In the genomic region with DNA sequence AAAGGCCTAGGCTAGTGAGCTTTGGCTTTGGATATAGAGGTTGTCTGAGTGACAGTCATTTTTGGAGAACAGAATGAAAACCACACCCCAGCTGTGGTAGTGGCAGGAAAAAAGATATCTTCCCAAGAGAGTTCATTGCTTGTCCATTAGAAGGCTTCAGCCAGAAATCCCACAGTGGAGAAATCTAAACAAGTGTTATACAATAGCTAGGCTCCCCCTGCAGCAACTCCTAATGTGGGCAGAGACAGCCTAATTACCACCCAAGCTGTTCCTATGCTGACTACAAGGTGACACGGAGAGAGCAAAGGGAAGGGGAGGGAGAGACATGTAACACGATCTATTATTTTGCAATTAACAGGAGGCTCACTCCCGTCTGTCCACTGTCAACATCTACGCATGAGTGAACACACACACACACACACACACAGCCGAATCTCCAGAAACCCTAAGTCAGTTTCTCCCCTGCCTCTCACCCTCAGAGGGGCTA, we compare ENCODE assay signal across 10 cellular contexts.
DNase-seq lines count a peak whose midpoint lies in the region; ATAC-seq and TF ChIP-seq lines count a peak whose summit lies in the region.
"Had no signal": no experiment of that assay in that cellular context is flagged by ENCODE, and none has a peak within 500 bp of the region (broad histone marks: within the 10 kb centered on the region; RNA-seq: fewer than 3 reads in every experiment).

No MANE protein-coding gene starts in this region.

- no peak for TF ChIP-seq CTCF in epithelial cell of proximal tubule (conservative IDR thresholded peaks at IDR 0.05; ENCODE audit: low read depth, low read length)

- H3K36me3 Mint-ChIP-seq in natural killer cell treated with Interleukin-12 subunit alpha and Interleukin-12 subunit beta and Interleukin-15 and Interleukin-18, amount 100 ng/mL, for 72 hours = no peaks in the 10 kb centered on the region

- H3K27ac Mint-ChIP-seq in natural killer cell treated with Interleukin-12 subunit alpha and Interleukin-12 subunit beta and Interleukin-15 and Interleukin-18, amount 100 ng/mL, for 72 hours = no peak overlapping the region

- no peak for ATAC-seq in natural killer cell treated with Interleukin-12 subunit alpha and Interleukin-12 subunit beta and Interleukin-15 and Interleukin-18, amount 100 ng/mL, for 72 hours
- ATAC-seq in GM19324 (IDR thresholded peaks at IDR 0.05; ENCODE audit: low FRiP score, unreplicated experiment) (no peak), HG03039 (IDR thresholded peaks at IDR 0.05; ENCODE audit: unreplicated experiment) (no peak)

- H3K27me3 Mint-ChIP-seq in natural killer cell treated with Interleukin-12 subunit alpha and Interleukin-12 subunit beta and Interleukin-15 and Interleukin-18, amount 100 ng/mL, for 72 hours = no peaks in the 10 kb centered on the region

- H3K4me3 Mint-ChIP-seq in natural killer cell treated with Interleukin-12 subunit alpha and Interleukin-12 subunit beta and Interleukin-15 and Interleukin-18, amount 100 ng/mL, for 72 hours = no peak overlapping the region

- H3K4me3 ChIP-seq in epithelial cell of proximal tubule (ENCODE audit: low read depth, low read length) = no peak overlapping the region
- H3K4me3 ChIP-seq: prostate gland had no signal

- DNase-seq in HuH-7 (ENCODE audit: low spot score) (peak; percentile 8), NCI-H69 (lab: John Stamatoyannopoulos, UW) (peak; percentile 97), epithelial cell of proximal tubule (ENCODE audit: low read depth) (peak; percentile 51), retina (peak; percentile 72)
- no peak for DNase-seq in natural killer cell treated with Interleukin-12 subunit alpha and Interleukin-12 subunit beta and Interleukin-15 and Interleukin-18, amount 100 ng/mL, for 72 hours (ENCODE audit: low spot score)
- DNase-seq: GDM1, SW 1271 had no signal

- no peaks in the 10 kb centered on the region for H3K9me3 Mint-ChIP-seq in natural killer cell treated with Interleukin-12 subunit alpha and Interleukin-12 subunit beta and Interleukin-15 and Interleukin-18, amount 100 ng/mL, for 72 hours

- no peaks in the 10 kb centered on the region for H3K4me1 Mint-ChIP-seq in natural killer cell treated with Interleukin-12 subunit alpha and Interleukin-12 subunit beta and Interleukin-15 and Interleukin-18, amount 100 ng/mL, for 72 hours (ENCODE audit: low read depth in 2 of 2)
